13 cellular contexts compared by ENCODE assay signal in genomic region chr15:78997981-78998499, GRCh38.
"Had no signal": no experiment of that assay in that cellular context is flagged by ENCODE, and none has a peak within 500 bp of the region (broad histone marks: within the 10 kb centered on the region; RNA-seq: fewer than 3 reads in every experiment).

No MANE protein-coding gene starts in this region.

- H3K27ac ChIP-seq: epithelial cell of prostate, pancreas had no signal

- ATAC-seq: left cardiac atrium; mucosa of descending colon; naive thymus-derived CD4-positive, alpha-beta T cell had no signal

- H3K4me1 ChIP-seq: pancreas had no signal

- H3K36me3 ChIP-seq: pancreas had no signal

- H3K4me3 ChIP-seq: mucosa of descending colon, pancreas had no signal

- DNase-seq: activated CD4-positive, alpha-beta T cell treated with anti-CD3 and anti-CD28 coated beads, Interleukin-2, amount 10 ng/mL, durations not matched to agents 24 days and 14 days; activated CD4-positive, CD25-positive, alpha-beta regulatory T cell; activated CD8-positive, alpha-beta memory T cell treated with anti-CD3 and anti-CD28 coated beads, Interleukin-2, amount 50 U/mL, for 48 hours; activated gamma-delta T cell treated with Interleukin-2 at 50 U/mL for 16 hours; activated naive CD8-positive, alpha-beta T cell treated with anti-CD3 and anti-CD28 coated beads for 36 hours; head of caudate nucleus; immature natural killer cell; left cardiac atrium; mucosa of descending colon; naive thymus-derived CD4-positive, alpha-beta T cell; pancreas; stimulated activated CD4-positive, alpha-beta T cell treated with anti-CD3 and anti-CD28 coated beads, Interleukin-2, amount 100 ng/mL, for 24 hours had no signal

- H3K27me3 ChIP-seq: pancreas had no signal

- H3K9me3 ChIP-seq: mucosa of descending colon, pancreas had no signal
